8 cellular contexts compared by ENCODE assay signal in genomic region chr19:1273263-1274041, GRCh38. TPM values are rescaled to one million over a fixed set of nuclear protein-coding genes. Genes with fewer than 3 reads are reported as not detected.
DNase-seq lines count a peak whose midpoint lies in the region; TF ChIP-seq lines count a peak whose summit lies in the region.

No MANE protein-coding gene starts in this region.

- TF ChIP-seq CTCF in Caco-2 (IDR thresholded peaks at IDR 0.05; ENCODE audit: insufficient read depth in 1 of 2, low read depth in 1 of 2, low read length in 1 of 2, severe bottlenecking in 1 of 2, unreplicated experiment in 1 of 2) (no peak), OCI-LY1 (IDR thresholded peaks at IDR 0.05; ENCODE audit: low read length) (no peak), dorsolateral prefrontal cortex (IDR thresholded peaks at IDR 0.05 in 54 of 56, conservative IDR thresholded peaks at IDR 0.05 in 2 of 56; ENCODE audit: low read depth in 1 of 56, partially characterized antibody in 56 of 56) (no peak)

- H4K8ac ChIP-seq in neuronal stem cell (ENCODE audit: low read depth, low read length), result no peak overlapping the region

- H3K18ac ChIP-seq in neuronal stem cell (ENCODE audit: low read length), result no peak overlapping the region

- H2AFZ ChIP-seq in OCI-LY1 (ENCODE audit: low read length), result no peak overlapping the region
- H2AFZ ChIP-seq in neuronal stem cell (ENCODE audit: low read length), result no peak overlapping the region

- TSS peak; percentile 43 for BruUV-seq in Caco-2 (replicated peaks; lab: Mats Ljungman, UMichigan)

- H3K79me2 ChIP-seq in OCI-LY1 (ENCODE audit: insufficient read depth, low read length), result peaks cover 16% of the 10 kb centered on the region

- peak overlapping the region; percentile 91 for H3K27ac Mint-ChIP-seq in Caco-2 (ENCODE audit: unreplicated experiment)

- no peaks in the 10 kb centered on the region for H4K20me1 ChIP-seq in OCI-LY1 (ENCODE audit: insufficient read depth, low read length)

- H3K27me3 ChIP-seq in Caco-2 (replicated peaks; ENCODE audit: control insufficient read depth, insufficient read depth, low read length) (no peaks in the 10 kb centered on the region), OCI-LY1 (ENCODE audit: insufficient read depth, low read length) (no peaks in the 10 kb centered on the region), dorsolateral prefrontal cortex (no peaks in the 10 kb centered on the region), neuronal stem cell (ENCODE audit: control insufficient read depth in 3 of 3, insufficient read depth in 3 of 3, low read depth in 1 of 3, low read length in 3 of 3) (no peaks in the 10 kb centered on the region)

- H2BK12ac ChIP-seq in neuronal stem cell (ENCODE audit: low read length), result no peak overlapping the region

- DNase-seq in Caco-2, result no peak
- DNase-seq in dorsolateral prefrontal cortex, result no peak
- DNase-seq in neuronal stem cell (ENCODE audit: low spot score), result no peak
- no peak for DNase-seq in D341Med (ENCODE audit: low spot score)
- no peak for DNase-seq in NCI-H345 treated with DMSO at 0.1 percent for 48 hours (lab: John Stamatoyannopoulos, UW; ENCODE audit: unreplicated experiment)
- no peak for DNase-seq in EL
- DNase-seq in A172 (ENCODE audit: low spot score), result no peak

- H3K14ac ChIP-seq in neuronal stem cell (ENCODE audit: low read length), result no peak overlapping the region

- H2BK120ac ChIP-seq in neuronal stem cell (ENCODE audit: low read depth, low read length), result no peak overlapping the region

- H3K9ac ChIP-seq in OCI-LY1 (ENCODE audit: low read length), result no peak overlapping the region
- H3K9ac ChIP-seq in neuronal stem cell (ENCODE audit: low read depth, low read length, poor library complexity), result no peak overlapping the region

- peaks cover 31% of the 10 kb centered on the region for H3K4me1 ChIP-seq in Caco-2
- peaks cover 65% of the 10 kb centered on the region for H3K4me1 ChIP-seq in OCI-LY1 (ENCODE audit: insufficient read depth, low read length, severe bottlenecking)
- H3K4me1 ChIP-seq in neuronal stem cell (ENCODE audit: control insufficient read depth in 2 of 2, insufficient read depth in 1 of 2, low read depth in 1 of 2, low read length in 2 of 2), result peaks cover 26 to 32% of the 10 kb centered on the region in 2 donors

- peaks cover 18% of the 10 kb centered on the region for H3K79me1 ChIP-seq in neuronal stem cell (ENCODE audit: low read depth, low read length)

- H3K9me3 ChIP-seq in Caco-2 (no peaks in the 10 kb centered on the region), OCI-LY1 (ENCODE audit: low read length) (no peaks in the 10 kb centered on the region), neuronal stem cell (replicated peaks in 1 of 2; ENCODE audit: control insufficient read depth in 2 of 2, insufficient read depth in 1 of 2, low read depth in 1 of 2, low read length in 2 of 2) (no peaks in the 10 kb centered on the region)

- H3K27ac ChIP-seq in OCI-LY1 (ENCODE audit: low read depth, low read length, poor library complexity, severe bottlenecking), result peak overlapping the region; percentile 22
- H3K27ac ChIP-seq in dorsolateral prefrontal cortex, result peak overlapping the region in 58 of 59 donors; percentile 11 to 100 (median 98)
- H3K27ac ChIP-seq in neuronal stem cell (replicated peaks; ENCODE audit: low read length), result peak overlapping the region; percentile 100

- peaks cover 2% of the 10 kb centered on the region; the same call in 1 of the 2 replicates for H3K36me3 ChIP-seq in Caco-2 (ENCODE audit: control insufficient read depth, insufficient read depth, low read length)
- peaks cover 72% of the 10 kb centered on the region for H3K36me3 ChIP-seq in OCI-LY1 (ENCODE audit: insufficient read depth, low read length)
- H3K36me3 ChIP-seq in neuronal stem cell (replicated peaks in 1 of 2; ENCODE audit: control insufficient read depth in 2 of 2, insufficient read depth in 2 of 2, low read length in 2 of 2), result peaks cover 43 to 69% of the 10 kb centered on the region in 2 donors

- peaks cover 18% of the 10 kb centered on the region for H3K4me1 Mint-ChIP-seq in Caco-2 (ENCODE audit: low read depth, unreplicated experiment)

- H3K27me3 Mint-ChIP-seq in Caco-2 (ENCODE audit: insufficient read depth, unreplicated experiment), result no peaks in the 10 kb centered on the region

- CTCF ChIA-PET in Caco-2 (lab: Charles Lee), result interaction anchor here (0.5 to 1.4 kb wide), 3 partner anchors 15 to 70 kb away, joined by 3 to 11 read pairs (median 3); no protein-coding TSS in a partner anchor

- POLR2A ChIA-PET in Caco-2 (lab: Charles Lee), result interaction anchor here (0.7 kb wide), 1 partner anchor 90 kb away, joined by 3 read pairs; no protein-coding TSS in a partner anchor

- H2BK5ac ChIP-seq in neuronal stem cell (ENCODE audit: low read length), result no peak overlapping the region

- H3K4me2 ChIP-seq in OCI-LY1 (ENCODE audit: low read length) (no peak overlapping the region), neuronal stem cell (ENCODE audit: insufficient read depth, low read length, poor library complexity, severe bottlenecking) (no peak overlapping the region)

- H3K4me3 ChIP-seq in Caco-2 (ENCODE audit: low read depth, low read length) (no peak overlapping the region), OCI-LY1 (ENCODE audit: low read depth, low read length, poor library complexity, severe bottlenecking) (no peak overlapping the region), dorsolateral prefrontal cortex (peak overlapping the region in 33 of 59 donors; percentile 2 to 92 (median 75)), neuronal stem cell (ENCODE audit: low read length in 2 of 2) (no peak overlapping the region)

- H3K23ac ChIP-seq in neuronal stem cell (ENCODE audit: low read depth, low read length, poor library complexity), result peak overlapping the region; percentile 99

- no peaks in the 10 kb centered on the region for H3K9me2 ChIP-seq in OCI-LY1 (ENCODE audit: low read depth, low read length)

- H2BK15ac ChIP-seq in neuronal stem cell (ENCODE audit: low read length), result no peak overlapping the region

- intact Hi-C loops in Caco-2 (cut with micrococcal nuclease; ENCODE audit: unreplicated experiment), result no loop called here
- intact Hi-C loops in dorsolateral prefrontal cortex (cut with DNase I), result loop anchor here in 1 of 2 donors (10.0 kb wide), 1 partner anchor 131 kb away; the partner anchor contains the start of genes DAZAP1 and GAMT

- H3K4me3 Mint-ChIP-seq in Caco-2 (ENCODE audit: unreplicated experiment), result peak overlapping the region; percentile 83

- H3K4ac ChIP-seq in neuronal stem cell (ENCODE audit: low read length), result no peak overlapping the region

- no CpG with 5 or more reads among the region's 25 CpGs for WGBS in neuronal stem cell (ENCODE audit: extremely low coverage in 2 of 2, insufficient read length in 2 of 2, insufficient replicate concordance in 1 of 2), 2 donors

- peaks cover 16% of the 10 kb centered on the region for H3F3A ChIP-seq in OCI-LY1 (ENCODE audit: insufficient read depth, low read length)

- no peaks in the 10 kb centered on the region for H3K9me3 Mint-ChIP-seq in Caco-2 (ENCODE audit: unreplicated experiment)

- no peak overlapping the region for H2AK5ac ChIP-seq in neuronal stem cell (ENCODE audit: low read depth, low read length)

- H3K36me3 Mint-ChIP-seq in Caco-2 (ENCODE audit: insufficient read depth, unreplicated experiment), result peaks cover 83% of the 10 kb centered on the region

- H4K91ac ChIP-seq in neuronal stem cell (ENCODE audit: low read depth, low read length, poor library complexity), result no peak overlapping the region

RNA-seq across cellular contexts. Expression of gene FAM174C, which starts 1.9 kb away (rescaled TPM):
- total RNA-seq in Caco-2 (2022) (51.0 and 56.3 TPM in 2 replicates), dorsolateral prefrontal cortex (10 to 100 TPM; 16.2 to 44.5 (median 25.3) TPM)
- 23.8 TPM for polyA plus RNA-seq in neuronal stem cell (2013, experiment 1 of 2)
- polyA plus RNA-seq in neuronal stem cell (2013, experiment 2 of 2), result 24.1 TPM
- 90.5 and 93.6 TPM in 2 replicates for total RNA-seq in A172 (2014; rRNA removed; shearing (Covaris generic))

RNA-seq across cellular contexts. Expression of gene CIRBP, which starts 4.3 kb away (rescaled TPM):
- total RNA-seq in Caco-2 (2022), result 289 and 331 TPM in 2 replicates
- total RNA-seq in dorsolateral prefrontal cortex, result 100 to 1,000 TPM; 215 to 736 (median 434) TPM
- 218 TPM for polyA plus RNA-seq in neuronal stem cell (2013, experiment 1 of 2)
- polyA plus RNA-seq in neuronal stem cell (2013, experiment 2 of 2), result 217 TPM
- 124 and 266 TPM in 2 replicates for total RNA-seq in A172 (2014; rRNA removed; shearing (Covaris generic))

RNA-seq across cellular contexts. Expression of gene EFNA2, which starts 12.2 kb away (rescaled TPM):
- total RNA-seq in Caco-2 (2022), result 18.6 and 20.6 TPM in 2 replicates
- total RNA-seq in dorsolateral prefrontal cortex, result 1 to 10 TPM in 86 of 120 experiments, under 1 TPM in 22, not detected in 12; 0.51 to 3.8 (median 1.4) TPM
- 41.4 TPM for polyA plus RNA-seq in neuronal stem cell (2013, experiment 1 of 2)
- polyA plus RNA-seq in neuronal stem cell (2013, experiment 2 of 2), result 40.6 TPM
- 9.1 and 9.9 TPM in 2 replicates for total RNA-seq in A172 (2014; rRNA removed; shearing (Covaris generic))

RNA-seq across cellular contexts. Expression of gene MIDN, which starts 25.1 kb away (rescaled TPM):
- total RNA-seq in Caco-2 (2022), result 125 and 128 TPM in 2 replicates
- total RNA-seq in dorsolateral prefrontal cortex, result 100 to 1,000 TPM in 4 of 120 experiments, 10 to 100 TPM in 116; 19.9 to 116 (median 36.5) TPM
- 98.3 TPM for polyA plus RNA-seq in neuronal stem cell (2013, experiment 1 of 2)
- 99.9 TPM for polyA plus RNA-seq in neuronal stem cell (2013, experiment 2 of 2)
- total RNA-seq in A172 (2014; rRNA removed; shearing (Covaris generic)), result 7.0 and 19.2 TPM in 2 replicates

RNA-seq across cellular contexts. Expression of gene ATP5F1D, which starts 31.9 kb away (rescaled TPM):
- 126 and 140 TPM in 2 replicates for total RNA-seq in Caco-2 (2022)
- 100 to 1,000 TPM; 170 to 316 (median 242) TPM for total RNA-seq in dorsolateral prefrontal cortex
- 106 TPM for polyA plus RNA-seq in neuronal stem cell (2013, experiment 1 of 2)
- 101 TPM for polyA plus RNA-seq in neuronal stem cell (2013, experiment 2 of 2)
- total RNA-seq in A172 (2014; rRNA removed; shearing (Covaris generic)), result 42.2 and 78.9 TPM in 2 replicates

Comparison
In these comparisons a context has a peak if more than half of its experiments do, and no peak if none do; other contexts are left out.
1. H3K4me3 ChIP-seq: peak in dorsolateral prefrontal cortex (33 of 59); none in Caco-2 (single experiment), OCI-LY1 (single experiment) and neuronal stem cell (0 of 2).
2. H3K27ac ChIP-seq: peak in every context shown above with its lines; median percentile 100 in neuronal stem cell; 98 in dorsolateral prefrontal cortex; 22 in OCI-LY1.